15 cellular contexts compared by ENCODE assay signal in the genomic region with DNA sequence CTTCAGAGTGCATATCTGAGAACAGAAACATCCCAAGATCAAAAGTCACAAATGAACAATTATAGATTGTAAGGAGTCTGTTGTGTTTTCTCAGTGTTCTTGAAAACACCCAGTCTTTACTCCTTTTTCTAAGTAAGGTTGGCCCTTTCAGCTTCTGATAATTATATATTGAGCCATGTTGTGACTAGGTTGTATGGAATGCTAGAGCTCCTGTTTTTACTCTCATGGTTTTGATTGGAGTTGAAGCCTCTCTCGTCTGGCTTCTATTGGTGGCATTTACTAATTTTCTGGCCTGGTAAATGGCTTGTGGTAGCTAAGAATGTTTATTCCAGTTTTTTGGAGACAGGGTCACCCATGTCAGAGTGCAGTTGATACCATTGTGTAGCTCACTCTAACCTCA.
A peak's percentile ranks its signal among the peaks of the same experiment; 100 is the strongest.
DNase-seq lines count a peak whose midpoint lies in the region; ATAC-seq and TF ChIP-seq lines count a peak whose summit lies in the region.
"Had no signal": no experiment of that assay in that cellular context is flagged by ENCODE, and none has a peak within 500 bp of the region (broad histone marks: within the 10 kb centered on the region; RNA-seq: fewer than 3 reads in every experiment).

No MANE protein-coding gene starts in this region.

- no peaks in the 10 kb centered on the region for H4K20me1 ChIP-seq in fibroblast of lung (ENCODE audit: control insufficient read depth, extremely low read depth, insufficient read depth, low read length)

- H3K9ac ChIP-seq in fibroblast of lung (ENCODE audit: insufficient read depth, low read length): no peak overlapping the region

- H3K4me3 ChIP-seq in fibroblast of lung (replicated peaks in 1 of 4; ENCODE audit: control extremely low read depth in 1 of 4, insufficient read depth in 1 of 4, low read depth in 3 of 4, low read length in 4 of 4): no peak overlapping the region
- H3K4me3 ChIP-seq: gastrocnemius medialis had no signal

- peak; percentile 60 for DNase-seq in AG08396 (ENCODE audit: low spot score)
- DNase-seq in fibroblast of lung (ENCODE audit: low read depth in 2 of 2): peak; percentile 55 to 82
- peak; percentile 74 for DNase-seq in renal cortical epithelial cell (ENCODE audit: low read depth)
- no peak for DNase-seq in stimulated activated naive CD8-positive, alpha-beta T cell treated with anti-CD3 and anti-CD28 coated beads, Interleukin-15, amount 100 ng/mL, for 72 hours
- no peak for DNase-seq in effector CD8-positive, alpha-beta T cell (lab: John Stamatoyannopoulos, UW)
- DNase-seq: activated CD4-positive, alpha-beta memory T cell treated with anti-CD3 and anti-CD28 coated beads, Interleukin-2, amount 10 ng/mL, durations not matched to agents 7 days and 5 days; activated naive CD8-positive, alpha-beta T cell treated with anti-CD3 and anti-CD28 coated beads, Interleukin-2, amount 10 ng/mL, durations not matched to agents 7 days and 5 days; gastrocnemius medialis; NCI-H446 treated with DMSO at 0.1 percent for 48 hours; stimulated activated CD4-positive, alpha-beta T cell treated with anti-CD3 and anti-CD28 coated beads, Interleukin-2, amount 100 ng/mL, for 24 hours had no signal

- no peak overlapping the region for H3K4me3 Mint-ChIP-seq in stimulated activated naive CD8-positive, alpha-beta T cell treated with anti-CD3 and anti-CD28 coated beads, Interleukin-15, amount 100 ng/mL, for 72 hours
- H3K4me3 Mint-ChIP-seq: activated CD4-positive, alpha-beta memory T cell treated with anti-CD3 and anti-CD28 coated beads, Interleukin-2, amount 10 ng/mL, durations not matched to agents 7 days and 5 days; activated naive CD8-positive, alpha-beta T cell treated with anti-CD3 and anti-CD28 coated beads, Interleukin-2, amount 10 ng/mL, durations not matched to agents 7 days and 5 days; B cell; IgD-negative memory B cell had no signal

- no peaks in the 10 kb centered on the region for H3K9me3 Mint-ChIP-seq in stimulated activated naive CD8-positive, alpha-beta T cell treated with anti-CD3 and anti-CD28 coated beads, Interleukin-15, amount 100 ng/mL, for 72 hours
- H3K9me3 Mint-ChIP-seq: activated CD4-positive, alpha-beta memory T cell treated with anti-CD3 and anti-CD28 coated beads, Interleukin-2, amount 10 ng/mL, durations not matched to agents 7 days and 5 days; activated naive CD8-positive, alpha-beta T cell treated with anti-CD3 and anti-CD28 coated beads, Interleukin-2, amount 10 ng/mL, durations not matched to agents 7 days and 5 days had no signal

- peaks cover 92% of the 10 kb centered on the region for H3K79me2 ChIP-seq in fibroblast of lung (ENCODE audit: control insufficient read depth, insufficient read depth, low read length)

- H3K9me3 ChIP-seq in fibroblast of lung (ENCODE audit: control insufficient read depth, insufficient read depth, low read depth, low read length): no peaks in the 10 kb centered on the region
- H3K9me3 ChIP-seq: gastrocnemius medialis had no signal

- TF ChIP-seq CTCF in fibroblast of lung (conservative IDR thresholded peaks at IDR 0.05 in 1 of 2, IDR thresholded peaks at IDR 0.05 in 1 of 2; ENCODE audit: low read depth in 1 of 2, low read length in 2 of 2): no peak

- H3K36me3 ChIP-seq in fibroblast of lung (ENCODE audit: control insufficient read depth, insufficient read depth, low read length): no peaks in the 10 kb centered on the region
- H3K36me3 ChIP-seq: gastrocnemius medialis had no signal

- H3K4me2 ChIP-seq in fibroblast of lung (ENCODE audit: extremely low read depth, insufficient read depth, low read length): peak overlapping the region; percentile 49

- H3K4me1 Mint-ChIP-seq in stimulated activated naive CD8-positive, alpha-beta T cell treated with anti-CD3 and anti-CD28 coated beads, Interleukin-15, amount 100 ng/mL, for 72 hours: peaks cover 7% of the 10 kb centered on the region
- H3K4me1 Mint-ChIP-seq: B cell had no signal

- peaks cover 20% of the 10 kb centered on the region for H3K4me1 ChIP-seq in fibroblast of lung (ENCODE audit: control insufficient read depth, extremely low read depth, insufficient read depth, low read length)

- no peak overlapping the region for H3K27ac Mint-ChIP-seq in stimulated activated naive CD8-positive, alpha-beta T cell treated with anti-CD3 and anti-CD28 coated beads, Interleukin-15, amount 100 ng/mL, for 72 hours
- H3K27ac Mint-ChIP-seq: activated CD4-positive, alpha-beta memory T cell treated with anti-CD3 and anti-CD28 coated beads, Interleukin-2, amount 10 ng/mL, durations not matched to agents 7 days and 5 days; activated naive CD8-positive, alpha-beta T cell treated with anti-CD3 and anti-CD28 coated beads, Interleukin-2, amount 10 ng/mL, durations not matched to agents 7 days and 5 days; B cell; IgD-negative memory B cell had no signal

- ATAC-seq in SK-N-SH treated with all-trans-retinoic acid at 6 μM for 48 hours (peak; percentile 77), HG02852 (IDR thresholded peaks at IDR 0.05; ENCODE audit: unreplicated experiment) (no peak), HG02678 (IDR thresholded peaks at IDR 0.05; ENCODE audit: unreplicated experiment) (no peak)
- ATAC-seq in stimulated activated naive CD8-positive, alpha-beta T cell treated with anti-CD3 and anti-CD28 coated beads, Interleukin-15, amount 100 ng/mL, for 72 hours: no peak

- no peaks in the 10 kb centered on the region for H3K27me3 Mint-ChIP-seq in stimulated activated naive CD8-positive, alpha-beta T cell treated with anti-CD3 and anti-CD28 coated beads, Interleukin-15, amount 100 ng/mL, for 72 hours
- H3K27me3 Mint-ChIP-seq: activated naive CD8-positive, alpha-beta T cell treated with anti-CD3 and anti-CD28 coated beads, Interleukin-2, amount 10 ng/mL, durations not matched to agents 7 days and 5 days; IgD-negative memory B cell had no signal

- H3K27me3 ChIP-seq in fibroblast of lung (ENCODE audit: control insufficient read depth, insufficient read depth, low read length): no peaks in the 10 kb centered on the region
- H3K27me3 ChIP-seq: gastrocnemius medialis had no signal

- H2AFZ ChIP-seq in fibroblast of lung (ENCODE audit: low read length): no peak overlapping the region

- H3K27ac ChIP-seq in fibroblast of lung (ENCODE audit: insufficient read depth, low read length): peak overlapping the region; percentile 79

TF ChIP-seq in SK-N-SH treated with all-trans-retinoic acid at 6 μM for 48 hours, 23 proteins besides CTCF, POLR2A, EP300 and RAD21 (continues in another document):
- TF ChIP-seq ZNF8 (CRISPR knock-in tag; IDR thresholded peaks at IDR 0.05) (no peak), SNAI2 (CRISPR knock-in tag; IDR thresholded peaks at IDR 0.05) (no peak), ZC3H10 (CRISPR knock-in tag; IDR thresholded peaks at IDR 0.05) (no peak), TOX (CRISPR knock-in tag; IDR thresholded peaks at IDR 0.05; ENCODE audit: borderline replicate concordance) (no peak), CREB5 (CRISPR knock-in tag; IDR thresholded peaks at IDR 0.05; ENCODE audit: low read depth) (no peak), TSHZ2 (CRISPR knock-in tag; IDR thresholded peaks at IDR 0.05) (no peak), BACH2 (CRISPR knock-in tag; IDR thresholded peaks at IDR 0.05; ENCODE audit: borderline replicate concordance) (no peak), CSDC2 (CRISPR knock-in tag; IDR thresholded peaks at IDR 0.05) (no peak), RARB (CRISPR knock-in tag; IDR thresholded peaks at IDR 0.05) (no peak), ESRRG (CRISPR knock-in tag; IDR thresholded peaks at IDR 0.05) (no peak), OSR1 (CRISPR knock-in tag; IDR thresholded peaks at IDR 0.05) (no peak), ISL1 (CRISPR knock-in tag; IDR thresholded peaks at IDR 0.05) (no peak; the same call in 1 of the 2 replicates)

Comparison
In these comparisons a context has a peak if more than half of its experiments do, and no peak if none do; other contexts are left out.
1. DNase-seq: peak in AG08396 (single experiment), fibroblast of lung (2 of 2) and renal cortical epithelial cell (single experiment); none in stimulated activated naive CD8-positive, alpha-beta T cell treated with anti-CD3 and anti-CD28 coated beads, Interleukin-15, amount 100 ng/mL, for 72 hours (0 of 2) and effector CD8-positive, alpha-beta T cell (single experiment).